ENCODE assay signal across 15 cellular contexts in genomic region chr2:189601043-189601442, GRCh38. TPM values are rescaled to one million over a fixed set of nuclear protein-coding genes. Genes with fewer than 3 reads are reported as not detected.
DNase-seq lines count a peak whose midpoint lies in the region; ATAC-seq, FAIRE-seq and TF ChIP-seq lines count a peak whose summit lies in the region.
"Had no signal": no experiment of that assay in that cellular context is flagged by ENCODE, and none has a peak within 500 bp of the region (broad histone marks: within the 10 kb centered on the region; RNA-seq: fewer than 3 reads in every experiment).

No MANE protein-coding gene starts in this region.

- no peak for FAIRE-seq in RCC 7860 (lab: Jason Lieb, UNC)
- FAIRE-seq: D721Med had no signal

- H3K4me3 ChIP-seq in choroid plexus epithelial cell (ENCODE audit: low read depth, low read length) (no peak overlapping the region), adrenal gland (no peak overlapping the region)
- H3K4me3 ChIP-seq: neural progenitor cell had no signal

- no peaks in the 10 kb centered on the region for H3K36me3 ChIP-seq in adrenal gland (replicated peaks in 1 of 2)
- H3K36me3 ChIP-seq: neural progenitor cell had no signal

- TF ChIP-seq CTCF in choroid plexus epithelial cell (conservative IDR thresholded peaks at IDR 0.05; ENCODE audit: low read depth, low read length) (no peak), adrenal gland (IDR thresholded peaks at IDR 0.05) (no peak)

- no peak overlapping the region for H3K4me3 Mint-ChIP-seq in activated CD4-positive, alpha-beta T cell treated with anti-CD3 and anti-CD28 coated beads for 36 hours
- H3K4me3 Mint-ChIP-seq: neural progenitor cell, T-cell had no signal

- no peaks in the 10 kb centered on the region for H3K27me3 ChIP-seq in adrenal gland
- H3K27me3 ChIP-seq: neural progenitor cell had no signal

- no peaks in the 10 kb centered on the region for H3K9me3 Mint-ChIP-seq in activated CD4-positive, alpha-beta T cell treated with anti-CD3 and anti-CD28 coated beads for 36 hours (ENCODE audit: low read depth)
- H3K9me3 Mint-ChIP-seq: neural progenitor cell, T-cell had no signal

- no peaks in the 10 kb centered on the region for H3K27me3 Mint-ChIP-seq in activated CD4-positive, alpha-beta T cell treated with anti-CD3 and anti-CD28 coated beads for 36 hours

- POLR2A ChIA-PET in activated CD4-positive, alpha-beta T cell treated with anti-CD3 and anti-CD28 coated beads for 36 hours (lab: Charles Lee): interaction anchor here (0.6 kb wide), 1 partner anchor 10 kb away, joined by 4 read pairs; no protein-coding TSS in a partner anchor

- WGBS in adrenal gland, 4 donors: 69 to 76% (median 76%) methylated on average over 3 of the region's 3 CpGs

- no peak overlapping the region for H3K27ac Mint-ChIP-seq in activated CD4-positive, alpha-beta T cell treated with anti-CD3 and anti-CD28 coated beads for 36 hours
- H3K27ac Mint-ChIP-seq: neural progenitor cell, T-cell had no signal

- no peaks in the 10 kb centered on the region for H3K4me1 Mint-ChIP-seq in activated CD4-positive, alpha-beta T cell treated with anti-CD3 and anti-CD28 coated beads for 36 hours
- H3K4me1 Mint-ChIP-seq: neural progenitor cell had no signal

- DNase-seq in activated CD4-positive, alpha-beta T cell treated with anti-CD3 and anti-CD28 coated beads for 36 hours: no peak
- no peak for DNase-seq in activated CD4-positive, alpha-beta T cell treated with anti-CD3 and anti-CD28 coated beads for 4 hours
- DNase-seq in RCC 7860 (ENCODE audit: low spot score) (peak; percentile 29), choroid plexus epithelial cell (ENCODE audit: low read depth) (peak; percentile 60), adrenal gland (no peak)
- no peak for DNase-seq in stimulated activated naive CD8-positive, alpha-beta T cell treated with anti-CD3 and anti-CD28 coated beads, Interleukin-15, Interleukin-2, amounts not matched to agents 100 U/mL and 50 U/mL, for 24 hours
- DNase-seq: activated CD4-positive, alpha-beta T cell treated with anti-CD3 and anti-CD28 coated beads for 48 hours; activated T-cell treated with anti-CD3 and anti-CD28 coated beads, Interleukin-2, amount 50 U/mL, for 48 hours; amygdala; T-cell had no signal

- no peaks in the 10 kb centered on the region for H3K4me1 ChIP-seq in adrenal gland (replicated peaks in 1 of 2)
- H3K4me1 ChIP-seq: neural progenitor cell had no signal

- CTCF ChIA-PET in activated CD4-positive, alpha-beta T cell treated with anti-CD3 and anti-CD28 coated beads for 36 hours (lab: Charles Lee): no interaction called here

- no peak for TF ChIP-seq POLR2A in adrenal gland (IDR thresholded peaks at IDR 0.05)

- intact Hi-C loops in activated CD4-positive, alpha-beta T cell treated with anti-CD3 and anti-CD28 coated beads for 36 hours (cut with DNase I, micrococcal nuclease): no loop called here
- intact Hi-C loops in adrenal gland (cut with DNase I): no loop called here

- H3K36me3 Mint-ChIP-seq in activated CD4-positive, alpha-beta T cell treated with anti-CD3 and anti-CD28 coated beads for 36 hours (ENCODE audit: low read depth): no peaks in the 10 kb centered on the region
- H3K36me3 Mint-ChIP-seq: neural progenitor cell, T-cell had no signal

- peak; percentile 57 for ATAC-seq in activated CD4-positive, alpha-beta T cell treated with anti-CD3 and anti-CD28 coated beads for 36 hours
- peak; percentile 69 for ATAC-seq in stimulated activated naive CD8-positive, alpha-beta T cell treated with anti-CD3 and anti-CD28 coated beads, Interleukin-15, Interleukin-2, amounts not matched to agents 100 U/mL and 50 U/mL, for 24 hours
- ATAC-seq in GM19324 (IDR thresholded peaks at IDR 0.05; ENCODE audit: low FRiP score, unreplicated experiment) (no peak), HG02970 (IDR thresholded peaks at IDR 0.05; ENCODE audit: low FRiP score, unreplicated experiment) (no peak)
- ATAC-seq: HCT116 had no signal

- no peaks in the 10 kb centered on the region for H3K9me3 ChIP-seq in adrenal gland (replicated peaks in 1 of 3)

- H3K27ac ChIP-seq in adrenal gland: no peak overlapping the region
- H3K27ac ChIP-seq: neural progenitor cell had no signal

RNA-seq across cellular contexts. Expression of gene SLC40A1, which starts 20.5 kb away (rescaled TPM):
- 1 to 10 TPM; 4.2 TPM for total RNA-seq in activated CD4-positive, alpha-beta T cell treated with anti-CD3 and anti-CD28 coated beads for 36 hours
- 1,000 to 10,000 TPM in 5 of 8 donors, 100 to 1,000 TPM in 2, 10 to 100 TPM in 1; 84.1 to 3,561 (median 1,319) TPM for total RNA-seq in adrenal gland
- polyA plus RNA-seq in adrenal gland: 100 to 1,000 TPM; 115 to 215 (median 154) TPM

Comparison
In these comparisons a context has a peak if more than half of its experiments do, and no peak if none do; other contexts are left out.
1. ATAC-seq: peak in activated CD4-positive, alpha-beta T cell treated with anti-CD3 and anti-CD28 coated beads for 36 hours (single experiment) and stimulated activated naive CD8-positive, alpha-beta T cell treated with anti-CD3 and anti-CD28 coated beads, Interleukin-15, Interleukin-2, amounts not matched to agents 100 U/mL and 50 U/mL, for 24 hours (single experiment); none in GM19324 (single experiment) and HG02970 (single experiment).
2. DNase-seq: peak in RCC 7860 (single experiment) and choroid plexus epithelial cell (single experiment); none in activated CD4-positive, alpha-beta T cell treated with anti-CD3 and anti-CD28 coated beads for 36 hours (single experiment), activated CD4-positive, alpha-beta T cell treated with anti-CD3 and anti-CD28 coated beads for 4 hours (0 of 2), stimulated activated naive CD8-positive, alpha-beta T cell treated with anti-CD3 and anti-CD28 coated beads, Interleukin-15, Interleukin-2, amounts not matched to agents 100 U/mL and 50 U/mL, for 24 hours (single experiment) and adrenal gland (0 of 7).
3. RNA of gene SLC40A1, which starts 20.5 kb away (total RNA-seq): 84.1 to 3,561 TPM in adrenal gland; 4.2 TPM in activated CD4-positive, alpha-beta T cell treated with anti-CD3 and anti-CD28 coated beads for 36 hours; every median in the first group is over 10 times any median in the second.